In the genomic region with DNA sequence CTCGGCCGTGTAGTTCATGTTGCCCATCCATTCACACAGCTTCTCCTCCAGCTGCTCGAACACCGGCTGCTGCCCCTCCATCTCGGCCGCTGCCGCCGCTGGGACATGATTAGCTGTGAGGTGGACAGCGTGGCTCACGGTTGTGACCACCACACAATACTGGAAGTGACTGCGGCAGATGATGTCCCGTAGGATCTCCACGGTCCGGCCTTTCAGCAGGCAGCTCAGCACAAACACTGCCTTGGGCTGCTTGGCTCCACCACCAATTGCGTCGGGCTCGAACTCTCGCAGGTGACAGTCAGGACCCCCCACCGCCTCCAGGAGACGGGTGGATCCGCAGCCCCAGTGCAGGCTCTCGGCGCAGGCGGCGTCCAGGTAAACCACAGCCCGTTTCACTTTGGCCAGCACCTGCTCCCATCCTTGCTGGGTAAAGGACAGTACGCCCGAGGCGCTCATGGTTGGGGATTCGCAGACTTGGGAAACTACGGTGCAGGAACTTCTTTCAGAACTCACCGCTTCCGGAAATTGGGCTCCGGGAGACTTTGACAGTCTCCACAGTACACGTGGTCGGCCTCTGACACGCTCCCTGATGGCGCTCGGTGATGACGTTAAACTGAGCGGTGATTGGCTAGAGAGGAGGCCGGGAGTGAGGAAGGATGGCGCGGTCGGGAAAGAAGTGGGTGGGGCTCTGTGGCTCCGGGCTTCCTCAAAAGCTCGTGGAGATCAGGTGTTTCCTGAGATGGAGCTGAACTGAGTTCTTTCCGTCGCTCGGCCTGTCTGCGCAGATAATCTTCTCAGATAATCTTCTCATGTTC, we compare ENCODE assay signal across 8 cellular contexts. TPM values are rescaled to one million over a fixed set of nuclear protein-coding genes. Genes with fewer than 3 reads are reported as not detected.
A peak's percentile ranks its signal among the peaks of the same experiment; 100 is the strongest.
DNase-seq lines count a peak whose midpoint lies in the region; ATAC-seq and TF ChIP-seq lines count a peak whose summit lies in the region.

SCFD2 (minus strand) TSS at position 576 of the 815 bp plus-strand sequence.

- no peaks in the 10 kb centered on the region for H3K9me3 Mint-ChIP-seq in activated naive CD8-positive, alpha-beta T cell treated with anti-CD3 and anti-CD28 coated beads, Interleukin-2, amount 50 U/mL, for 24 hours

- H3K4me3 ChIP-seq in GM12865 (ENCODE audit: low read depth, low read length) = peak within 1 kb of the TSS; percentile 69
- peak within 1 kb of the TSS; percentile 60 for H3K4me3 ChIP-seq in cardiac muscle cell
- H3K4me3 ChIP-seq in parathyroid adenoma (ENCODE audit: low read depth, low read length) = peak within 1 kb of the TSS; percentile 71
- peak within 1 kb of the TSS; percentile 75 to 93 (median 84) for H3K4me3 ChIP-seq in tibial nerve

- H3K9ac ChIP-seq in parathyroid adenoma = no peak within 1 kb of the TSS

- DNase-seq in GM12865 (ENCODE audit: low read depth) = peak; percentile 97
- peak; percentile 75 for DNase-seq in NCI-H1417 treated with DMSO at 0.1 percent for 48 hours (lab: John Stamatoyannopoulos, UW)
- peak; percentile 94 for DNase-seq in SW480 (ENCODE audit: low spot score)
- DNase-seq in activated naive CD8-positive, alpha-beta T cell treated with anti-CD3 and anti-CD28 coated beads, Interleukin-2, amount 50 U/mL, for 24 hours = peak; percentile 97
- DNase-seq in cardiac muscle cell (ENCODE audit: low read depth in 1 of 2, low spot score in 1 of 2) = peak; percentile 95 to 99
- peak; percentile 98 to 100 for DNase-seq in tibial nerve (ENCODE audit: low spot score in 2 of 2)

- H2AFZ ChIP-seq in parathyroid adenoma = peak within 1 kb of the TSS; percentile 94

- H3K36me3 Mint-ChIP-seq in activated naive CD8-positive, alpha-beta T cell treated with anti-CD3 and anti-CD28 coated beads, Interleukin-2, amount 50 U/mL, for 24 hours (ENCODE audit: low read depth) = peaks cover 16% of the 10 kb centered on the region

- peak within 1 kb of the TSS; percentile 96 for H3K27ac Mint-ChIP-seq in activated naive CD8-positive, alpha-beta T cell treated with anti-CD3 and anti-CD28 coated beads, Interleukin-2, amount 50 U/mL, for 24 hours

- peak in 1 of 2 donors; percentile 52 for TF ChIP-seq POLR2A in tibial nerve (IDR thresholded peaks at IDR 0.05)

- H3K27me3 Mint-ChIP-seq in activated naive CD8-positive, alpha-beta T cell treated with anti-CD3 and anti-CD28 coated beads, Interleukin-2, amount 50 U/mL, for 24 hours = peaks cover 8% of the 10 kb centered on the region

- H3K4me3 Mint-ChIP-seq in activated naive CD8-positive, alpha-beta T cell treated with anti-CD3 and anti-CD28 coated beads, Interleukin-2, amount 50 U/mL, for 24 hours = peak within 1 kb of the TSS; percentile 97

- H3K4me1 ChIP-seq in cardiac muscle cell (ENCODE audit: low read depth) (no peaks in the 10 kb centered on the region), parathyroid adenoma (no peaks in the 10 kb centered on the region), tibial nerve (peaks cover 0 to 47% (median 20%) of the 10 kb centered on the region in 4 donors)

- peak; percentile 99 for ATAC-seq in HG02763 (IDR thresholded peaks at IDR 0.05; ENCODE audit: unreplicated experiment)
- peak; percentile 99 for ATAC-seq in activated naive CD8-positive, alpha-beta T cell treated with anti-CD3 and anti-CD28 coated beads, Interleukin-2, amount 50 U/mL, for 24 hours

- H3K4me1 Mint-ChIP-seq in activated naive CD8-positive, alpha-beta T cell treated with anti-CD3 and anti-CD28 coated beads, Interleukin-2, amount 50 U/mL, for 24 hours = peaks cover 46% of the 10 kb centered on the region

- peak within 1 kb of the TSS; percentile 92 for H3K4me2 ChIP-seq in parathyroid adenoma (ENCODE audit: low read length)

- H3K79me2 ChIP-seq in parathyroid adenoma = no peaks in the 10 kb centered on the region

- H3K9me3 ChIP-seq in cardiac muscle cell (ENCODE audit: low read depth) (no peaks in the 10 kb centered on the region), parathyroid adenoma (ENCODE audit: control insufficient read depth, low read length) (no peaks in the 10 kb centered on the region), tibial nerve (no peaks in the 10 kb centered on the region)

- TF ChIP-seq CTCF in GM12865 (IDR thresholded peaks at IDR 0.05; ENCODE audit: insufficient read depth, low read depth, low read length, missing control alignments) (no peak), cardiac muscle cell (IDR thresholded peaks at IDR 0.05; ENCODE audit: low read depth, low read length) (no peak), parathyroid adenoma (IDR thresholded peaks at IDR 0.05) (no peak), tibial nerve (IDR thresholded peaks at IDR 0.05) (no peak)

- H3K36me3 ChIP-seq in cardiac muscle cell (no peaks in the 10 kb centered on the region), parathyroid adenoma (ENCODE audit: control insufficient read depth, insufficient read depth, low read length) (no peaks in the 10 kb centered on the region), tibial nerve (no peaks in the 10 kb centered on the region)

- 1 to 2% methylated on average over 37 to 48 of the region's 51 CpGs for WGBS in tibial nerve, 2 donors

- TF ChIP-seq EP300 in tibial nerve (IDR thresholded peaks at IDR 0.05) = peak; percentile 79 to 83

- H3K27me3 ChIP-seq in cardiac muscle cell (peaks cover 35% of the 10 kb centered on the region), parathyroid adenoma (ENCODE audit: control insufficient read depth, insufficient read depth, low read length) (no peaks in the 10 kb centered on the region), tibial nerve (peaks cover 0 to 20% of the 10 kb centered on the region in 2 donors)

- H3K27ac ChIP-seq in cardiac muscle cell (no peak within 1 kb of the TSS), parathyroid adenoma (peak within 1 kb of the TSS; percentile 57), tibial nerve (peak within 1 kb of the TSS in 3 of 4 donors; percentile 56 to 82 (median 76))

RNA-seq across cellular contexts. Expression of gene SCFD2, which starts in this region (rescaled TPM):
- 13.2 and 15.1 TPM in 2 replicates for total RNA-seq in cardiac muscle cell
- 8.3 and 15.9 TPM in 2 replicates for polyA plus RNA-seq in cardiac muscle cell
- 10 to 100 TPM; 24.7 to 49.2 (median 33.9) TPM for total RNA-seq in tibial nerve
